In genomic region chr6:43494766-43495165, GRCh38 we compare ENCODE assay signal across 16 cellular contexts. TPM values are rescaled to one million over a fixed set of nuclear protein-coding genes. Genes with fewer than 3 reads are reported as not detected.
DNase-seq lines count a peak whose midpoint lies in the region; ATAC-seq, FAIRE-seq and TF ChIP-seq lines count a peak whose summit lies in the region.
"Had no signal": no experiment of that assay in that cellular context is flagged by ENCODE, and none has a peak within 500 bp of the region (broad histone marks: within the 10 kb centered on the region; RNA-seq: fewer than 3 reads in every experiment).

No MANE protein-coding gene starts in this region.

- H3K9me3 Mint-ChIP-seq in MCF 10A (ENCODE audit: unreplicated experiment) = no peaks in the 10 kb centered on the region
- H3K9me3 Mint-ChIP-seq: activated naive CD8-positive, alpha-beta T cell treated with anti-CD3 and anti-CD28 coated beads, Interleukin-2, amount 10 ng/mL, durations not matched to agents 7 days and 5 days; activated T-cell treated with anti-CD3 and anti-CD28 coated beads, Interleukin-2, amount 50 U/mL, for 4 hours; brain; stimulated activated naive CD8-positive, alpha-beta T cell treated with anti-CD3 and anti-CD28 coated beads, Interleukin-15, Interleukin-2, amounts not matched to agents 100 ng/mL and 50 ng/mL, for 24 hours had no signal

- H3K36me3 ChIP-seq in breast epithelium = no peaks in the 10 kb centered on the region
- H3K36me3 ChIP-seq in H1 (ENCODE audit: control insufficient read depth in 2 of 4, insufficient read depth in 4 of 4, low read length in 3 of 4) = peaks cover 11 to 18% (median 13%) of the 10 kb centered on the region in 4 experiments; a peak in 7 of 8 replicates
- H3K36me3 ChIP-seq in suprapubic skin = peaks cover 14% of the 10 kb centered on the region

- H3K9ac ChIP-seq in H1 (replicated peaks in 1 of 4; ENCODE audit: extremely low read depth in 1 of 4, low read depth in 3 of 4, low read length in 3 of 4) = no peak overlapping the region

- no peak overlapping the region for H3K14ac ChIP-seq in H1 (ENCODE audit: insufficient read length)

- 0 out of 2 replicates have a peak overlapping the region, but pooled peaks have one; percentile 65 for H2AK5ac ChIP-seq in H1 (ENCODE audit: low read depth, low read length)

- peak overlapping the region; percentile 88 for H3K27ac Mint-ChIP-seq in MCF 10A (ENCODE audit: low read depth, unreplicated experiment)
- H3K27ac Mint-ChIP-seq: stimulated activated naive CD8-positive, alpha-beta T cell treated with anti-CD3 and anti-CD28 coated beads, Interleukin-15, Interleukin-2, amounts not matched to agents 100 ng/mL and 50 ng/mL, for 24 hours had no signal

- no peak overlapping the region for H2BK15ac ChIP-seq in H1 (ENCODE audit: low read length)

- H4K5ac ChIP-seq in H1 (ENCODE audit: insufficient read length, low read depth, low read length) = no peak overlapping the region

- H3K36me3 Mint-ChIP-seq in MCF 10A (ENCODE audit: insufficient read depth, unreplicated experiment) = peaks cover 42% of the 10 kb centered on the region

- POLR2A ChIA-PET in MCF 10A (lab: Yijun Ruan, JAX) (interaction anchor here (1.3 to 9.6 kb wide), 10 partner anchors 8 to 125 kb away, joined by 4 to 209 read pairs (median 27); partner anchors contain the start of genes DLK2, LRRC73, POLR1C and TJAP1), H1 (lab: Charles Lee; ENCODE audit: partially characterized antibody) (interaction anchor here (0.7 to 5.6 kb wide), 6 partner anchors 9 to 26 kb away, joined by 3 to 27 read pairs (median 4); partner anchors contain the start of genes POLR1C, TJAP1 and YIPF3)

- H3K56ac ChIP-seq in H1 (replicated peaks; ENCODE audit: insufficient read length, low read depth, low read length) = no peak overlapping the region

- peaks cover 23% of the 10 kb centered on the region for H3K79me1 ChIP-seq in H1 (ENCODE audit: low read depth, low read length)

- no peak overlapping the region for H3K18ac ChIP-seq in H1 (ENCODE audit: extremely low read depth, low read length)

- no peak for TF ChIP-seq RAD21 in H1 (IDR thresholded peaks at IDR 0.05 in 1 of 2, conservative IDR thresholded peaks at IDR 0.05 in 1 of 2; ENCODE audit: low read depth in 2 of 2, low read length in 2 of 2)

- no peak for TF ChIP-seq EP300 in H1 (IDR thresholded peaks at IDR 0.05; ENCODE audit: borderline replicate concordance in 1 of 2, low read depth in 2 of 2, low read length in 2 of 2)
- no peak for TF ChIP-seq EP300 in suprapubic skin (IDR thresholded peaks at IDR 0.05)

- intact Hi-C loops in MCF 10A (cut with micrococcal nuclease) (loop anchor here (5.0 kb wide), 2 partner anchors 127 to 592 kb away; partner anchors contain the start of gene ZNF318), breast epithelium (cut with DNase I; ENCODE audit: low total_unique reads) (no loop called here)

- H3K79me2 ChIP-seq in H1 (ENCODE audit: control insufficient read depth in 1 of 2, insufficient read depth in 2 of 2, low read length in 2 of 2) = peaks cover 4 to 42% of the 10 kb centered on the region in 2 experiments; a peak in 3 of 4 replicates

- H4K8ac ChIP-seq in H1 (ENCODE audit: extremely low read depth, insufficient read depth, low read length) = no peak overlapping the region

- peak overlapping the region in 1 of 2 donors; percentile 68 for H3K27ac ChIP-seq in breast epithelium
- no peak overlapping the region for H3K27ac ChIP-seq in H1 (ENCODE audit: low read depth, low read length)
- H3K27ac ChIP-seq in suprapubic skin = peak overlapping the region; percentile 77
- H3K27ac ChIP-seq: C4-2B, foreskin keratinocyte, right atrium auricular region had no signal

- no peak overlapping the region for H2BK20ac ChIP-seq in H1 (ENCODE audit: low read length)

- peak overlapping the region; percentile 43 for H3K4me3 Mint-ChIP-seq in MCF 10A (ENCODE audit: unreplicated experiment)
- H3K4me3 Mint-ChIP-seq: activated naive CD8-positive, alpha-beta T cell treated with anti-CD3 and anti-CD28 coated beads, Interleukin-2, amount 10 ng/mL, durations not matched to agents 7 days and 5 days; activated T-cell treated with anti-CD3 and anti-CD28 coated beads, Interleukin-2, amount 50 U/mL, for 4 hours; brain; stimulated activated naive CD8-positive, alpha-beta T cell treated with anti-CD3 and anti-CD28 coated beads, Interleukin-15, Interleukin-2, amounts not matched to agents 100 ng/mL and 50 ng/mL, for 24 hours had no signal

- no TSS peak for BruUV-seq in MCF 10A (replicated peaks; lab: Mats Ljungman, UMichigan)

- H3K23ac ChIP-seq in H1 (ENCODE audit: insufficient read length) = no peak overlapping the region

- DNase-seq in MCF 10A (ENCODE audit: unreplicated experiment) (no peak), breast epithelium (ENCODE audit: low spot score in 2 of 2) (no peak), H1 (ENCODE audit: low read depth in 1 of 2, low spot score in 2 of 2) (no peak), suprapubic skin (ENCODE audit: low spot score in 2 of 2) (no peak), activated gamma-delta T cell treated with Interleukin-2 at 50 U/mL for 16 hours (no peak)
- DNase-seq: activated naive CD8-positive, alpha-beta T cell treated with anti-CD3 and anti-CD28 coated beads, Interleukin-2, amount 10 ng/mL, durations not matched to agents 7 days and 5 days; activated T-cell treated with anti-CD3 and anti-CD28 coated beads, Interleukin-2, amount 50 U/mL, for 4 hours; left cardiac atrium; NCI-H2081 treated with DMSO at 0.1 percent for 48 hours; NCI-H510A treated with DMSO at 0.1 percent for 48 hours had no signal

- peaks cover 10 to 30% of the 10 kb centered on the region in 2 experiments for H4K20me1 ChIP-seq in H1 (replicated peaks in 1 of 2; ENCODE audit: control insufficient read depth in 1 of 2, insufficient read depth in 2 of 2, low read length in 2 of 2)

- TF ChIP-seq CTCF in MCF 10A (IDR thresholded peaks at IDR 0.05; ENCODE audit: unreplicated experiment) (no peak), breast epithelium (IDR thresholded peaks at IDR 0.05) (no peak), H1 (IDR thresholded peaks at IDR 0.05; ENCODE audit: control extremely low read depth in 1 of 3, insufficient read depth in 1 of 3, low read depth in 1 of 3, low read length in 3 of 3) (no peak), suprapubic skin (IDR thresholded peaks at IDR 0.05) (no peak)

- H3K9me3 ChIP-seq in breast epithelium (no peaks in the 10 kb centered on the region), H1 (ENCODE audit: insufficient read depth in 2 of 2, low read depth in 1 of 2, low read length in 1 of 2) (no peaks in the 10 kb centered on the region), suprapubic skin (no peaks in the 10 kb centered on the region)
- H3K9me3 ChIP-seq: right atrium auricular region had no signal

- H3K4me2 ChIP-seq in H1 (ENCODE audit: insufficient read depth in 1 of 2, low read depth in 2 of 2, low read length in 2 of 2) = no peak overlapping the region

- no peak overlapping the region for H2BK5ac ChIP-seq in H1 (ENCODE audit: low read depth, low read length)

- no peak overlapping the region for H3K4ac ChIP-seq in H1 (replicated peaks; ENCODE audit: insufficient read length, low read depth, low read length)

- peaks cover 53% of the 10 kb centered on the region for H3K4me1 Mint-ChIP-seq in MCF 10A (ENCODE audit: insufficient read depth, unreplicated experiment)

- H2BK120ac ChIP-seq in H1 (replicated peaks; ENCODE audit: low read depth, low read length) = no peak overlapping the region

- no peak overlapping the region for H4K91ac ChIP-seq in H1 (replicated peaks; ENCODE audit: insufficient read length, low read length)

- no peak for FAIRE-seq in H1 (lab: Jason Lieb, UNC)

- no peak for TF ChIP-seq POLR2A in breast epithelium (IDR thresholded peaks at IDR 0.05)
- no peak for TF ChIP-seq POLR2A in H1 (IDR thresholded peaks at IDR 0.05; ENCODE audit: control extremely low read depth in 1 of 2, low read depth in 2 of 2, low read length in 2 of 2)
- TF ChIP-seq POLR2A in suprapubic skin (IDR thresholded peaks at IDR 0.05) = no peak

- WGBS in H1 (ENCODE audit: extremely low coverage in 1 of 2, insufficient coverage in 1 of 2, insufficient read length in 1 of 2, insufficient replicate concordance in 2 of 2, low coverage in 1 of 2, low lambda C conversion rate in 2 of 2, missing lambda C conversion rate in 1 of 2), 2 experiments = 93% methylated on average over 4 of the region's 4 CpGs; no CpG with 5 or more reads in 1 of the 2 experiments
- 87% methylated on average over 4 of the region's 4 CpGs for WGBS in suprapubic skin

- H2AFZ ChIP-seq in H1 (ENCODE audit: low read length) = no peak overlapping the region

- no peaks in the 10 kb centered on the region for H3K27me3 Mint-ChIP-seq in MCF 10A (ENCODE audit: insufficient read depth, unreplicated experiment)
- H3K27me3 Mint-ChIP-seq: activated naive CD8-positive, alpha-beta T cell treated with anti-CD3 and anti-CD28 coated beads, Interleukin-2, amount 10 ng/mL, durations not matched to agents 7 days and 5 days; stimulated activated naive CD8-positive, alpha-beta T cell treated with anti-CD3 and anti-CD28 coated beads, Interleukin-15, Interleukin-2, amounts not matched to agents 100 ng/mL and 50 ng/mL, for 24 hours had no signal

- no peak overlapping the region for H2BK12ac ChIP-seq in H1 (ENCODE audit: low read depth, low read length)

- no peaks in the 10 kb centered on the region for H3K23me2 ChIP-seq in H1 (ENCODE audit: low read depth, low read length)

- H3K27me3 ChIP-seq in breast epithelium (no peaks in the 10 kb centered on the region), H1 (replicated peaks in 1 of 4; ENCODE audit: control insufficient read depth in 3 of 4, extremely low read depth in 1 of 4, insufficient read depth in 3 of 4, low read length in 3 of 4) (no peaks in the 10 kb centered on the region), suprapubic skin (no peaks in the 10 kb centered on the region)
- H3K27me3 ChIP-seq: foreskin keratinocyte, right atrium auricular region had no signal

- ATAC-seq in GM18873 (IDR thresholded peaks at IDR 0.05; ENCODE audit: low FRiP score, unreplicated experiment) = no peak
- ATAC-seq: foreskin keratinocyte, left cardiac atrium had no signal

- no peak overlapping the region for H3K4me3 ChIP-seq in breast epithelium
- H3K4me3 ChIP-seq in H1 (ENCODE audit: extremely low read depth in 1 of 4, insufficient read depth in 2 of 4, low read depth in 3 of 4, low read length in 4 of 4) = no peak overlapping the region
- H3K4me3 ChIP-seq in suprapubic skin = no peak overlapping the region
- H3K4me3 ChIP-seq: right atrium auricular region had no signal

- H3K4me1 ChIP-seq in breast epithelium (peaks cover 6 to 15% of the 10 kb centered on the region in 2 donors), H1 (replicated peaks in 1 of 4; ENCODE audit: control insufficient read depth in 3 of 4, insufficient read depth in 4 of 4, low read length in 3 of 4) (peaks cover 7 to 19% (median 13%) of the 10 kb centered on the region in 4 experiments), suprapubic skin (peaks cover 70% of the 10 kb centered on the region)

- CTCF ChIA-PET in MCF 10A (lab: Yijun Ruan, JAX) = interaction anchor here (0.6 to 9.0 kb wide), 19 partner anchors 9 to 232 kb away, joined by 3 to 102 read pairs (median 3); partner anchors contain the start of genes ABCC10, DLK2, TJAP1 and ZNF318
- CTCF ChIA-PET in H1 (lab: Charles Lee; ENCODE audit: partially characterized antibody) = interaction anchor here (0.6 to 32.9 kb wide), 7 partner anchors 6 to 160 kb away, joined by 3 to 536 read pairs (median 8); partner anchors contain the start of genes DLK2, LRRC73, TJAP1 and ZNF318

RNA-seq across cellular contexts. Expression of gene LRRC73, which starts 15.4 kb away (rescaled TPM):
- total RNA-seq in MCF 10A (2022) = 0.37 and 1.2 TPM in 2 replicates
- under 1 TPM in 2 of 3 donors, not detected in 1; 0.29 to 0.33 TPM for total RNA-seq in breast epithelium
- 0.26 and 0.69 TPM in 2 replicates for total RNA-seq in H1 (2021; fragmentation: NEBNext Ultra II Directional; extraction: Animal tissue kit (Norgen Biotek cat#: 25700))
- polyA plus RNA-seq in H1 (2011; rRNA removed) = 0.24 and 0.25 TPM in 2 replicates
- polyA plus RNA-seq in H1 (2011; cell fraction: cytosol; rRNA removed) = 0.22 TPM
- polyA plus RNA-seq in H1 (2011; cell fraction: nucleus; rRNA removed) = 0.21 TPM
- 0.15 to 0.60 TPM (median 0.34 TPM) in 4 replicates for polyA plus RNA-seq in H1 (2012, experiment 1 of 2)
- 0.45 TPM for polyA plus RNA-seq in H1 (2012, experiment 2 of 2)
- polyA plus RNA-seq in H1 (2013, experiment 1 of 2) = 0.24 TPM
- 0.20 TPM for polyA plus RNA-seq in H1 (2013, experiment 2 of 2)
- 0.22 TPM in 2 replicates for polyA minus RNA-seq in H1 (2011; rRNA and poly(A)+ RNA removed)
- polyA minus RNA-seq in H1 (2011; cell fraction: cytosol; rRNA and poly(A)+ RNA removed) = 0.88 TPM
- polyA minus RNA-seq in H1 (2011; cell fraction: nucleus; rRNA and poly(A)+ RNA removed) = 1.1 TPM
- total RNA-seq in suprapubic skin = under 1 TPM in 2 of 4 donors, not detected in 2; 0.34 to 0.42 TPM

RNA-seq across cellular contexts. Expression of gene TJAP1, which starts 17.4 kb away (rescaled TPM):
- total RNA-seq in MCF 10A (2022) (70.9 and 78.9 TPM in 2 replicates), breast epithelium (10 to 100 TPM; 18.6 to 21.8 (median 21.3) TPM), suprapubic skin (10 to 100 TPM; 17.8 to 32.4 (median 30.6) TPM)
- total RNA-seq in H1 (2021; fragmentation: NEBNext Ultra II Directional; extraction: Animal tissue kit (Norgen Biotek cat#: 25700)) = 36.8 and 40.4 TPM in 2 replicates
- polyA plus RNA-seq in H1 (2011; rRNA removed) = 30.7 and 50.1 TPM in 2 replicates
- 31.0 TPM for polyA plus RNA-seq in H1 (2011; cell fraction: cytosol; rRNA removed)
- 80.4 TPM for polyA plus RNA-seq in H1 (2011; cell fraction: nucleus; rRNA removed)
- polyA plus RNA-seq in H1 (2012, experiment 1 of 2) = 25.7 to 35.7 TPM (median 33.7 TPM) in 4 replicates
- polyA plus RNA-seq in H1 (2012, experiment 2 of 2) = 28.5 TPM
- polyA plus RNA-seq in H1 (2013, experiment 1 of 2) = 29.1 TPM
- 26.5 TPM for polyA plus RNA-seq in H1 (2013, experiment 2 of 2)
- polyA minus RNA-seq in H1 (2011; rRNA and poly(A)+ RNA removed) = 15.9 and 17.5 TPM in 2 replicates
- 14.8 TPM for polyA minus RNA-seq in H1 (2011; cell fraction: cytosol; rRNA and poly(A)+ RNA removed)
- polyA minus RNA-seq in H1 (2011; cell fraction: nucleus; rRNA and poly(A)+ RNA removed) = 19.9 TPM

RNA-seq across cellular contexts. Expression of gene YIPF3, which starts 22.0 kb away (rescaled TPM):
- total RNA-seq in MCF 10A (2022) = 65.1 and 72.9 TPM in 2 replicates
- total RNA-seq in breast epithelium = 100 to 1,000 TPM in 1 of 3 donors, 10 to 100 TPM in 2; 89.5 to 100 (median 96.2) TPM
- 77.2 and 78.2 TPM in 2 replicates for total RNA-seq in H1 (2021; fragmentation: NEBNext Ultra II Directional; extraction: Animal tissue kit (Norgen Biotek cat#: 25700))
- 225 and 284 TPM in 2 replicates for polyA plus RNA-seq in H1 (2011; rRNA removed)
- 102 TPM for polyA plus RNA-seq in H1 (2011; cell fraction: cytosol; rRNA removed)
- 180 TPM for polyA plus RNA-seq in H1 (2011; cell fraction: nucleus; rRNA removed)
- 60.3 to 108 TPM (median 95.2 TPM) in 4 replicates for polyA plus RNA-seq in H1 (2012, experiment 1 of 2)
- 104 TPM for polyA plus RNA-seq in H1 (2012, experiment 2 of 2)
- 104 TPM for polyA plus RNA-seq in H1 (2013, experiment 1 of 2)
- 125 TPM for polyA plus RNA-seq in H1 (2013, experiment 2 of 2)
- polyA minus RNA-seq in H1 (2011; rRNA and poly(A)+ RNA removed) = 222 and 265 TPM in 2 replicates
- 35.6 TPM for polyA minus RNA-seq in H1 (2011; cell fraction: cytosol; rRNA and poly(A)+ RNA removed)
- polyA minus RNA-seq in H1 (2011; cell fraction: nucleus; rRNA and poly(A)+ RNA removed) = 64.4 TPM
- 100 to 1,000 TPM in 1 of 4 donors, 10 to 100 TPM in 3; 69.8 to 115 (median 84.6) TPM for total RNA-seq in suprapubic skin

RNA-seq across cellular contexts. Expression of gene POLR1C, which starts 22.1 kb away (rescaled TPM):
- total RNA-seq in MCF 10A (2022) (54.9 and 63.6 TPM in 2 replicates), breast epithelium (10 to 100 TPM; 18.9 to 38.8 (median 38.7) TPM), suprapubic skin (10 to 100 TPM; 31.1 to 44.7 (median 35.6) TPM)
- total RNA-seq in H1 (2021; fragmentation: NEBNext Ultra II Directional; extraction: Animal tissue kit (Norgen Biotek cat#: 25700)) = 46.9 and 49.6 TPM in 2 replicates
- polyA plus RNA-seq in H1 (2011; rRNA removed) = 30.0 and 42.9 TPM in 2 replicates
- 54.2 TPM for polyA plus RNA-seq in H1 (2011; cell fraction: cytosol; rRNA removed)
- polyA plus RNA-seq in H1 (2011; cell fraction: nucleus; rRNA removed) = 51.8 TPM
- 54.6 to 78.8 TPM (median 68.8 TPM) in 4 replicates for polyA plus RNA-seq in H1 (2012, experiment 1 of 2)
- polyA plus RNA-seq in H1 (2012, experiment 2 of 2) = 25.7 TPM
- 31.6 TPM for polyA plus RNA-seq in H1 (2013, experiment 1 of 2)
- 28.6 TPM for polyA plus RNA-seq in H1 (2013, experiment 2 of 2)
- 65.4 and 67.9 TPM in 2 replicates for polyA minus RNA-seq in H1 (2011; rRNA and poly(A)+ RNA removed)
- polyA minus RNA-seq in H1 (2011; cell fraction: cytosol; rRNA and poly(A)+ RNA removed) = 16.7 TPM
- 23.0 TPM for polyA minus RNA-seq in H1 (2011; cell fraction: nucleus; rRNA and poly(A)+ RNA removed)

RNA-seq across cellular contexts. Expression of gene DLK2, which starts 39.4 kb away (rescaled TPM):
- 13.6 and 30.2 TPM in 2 replicates for total RNA-seq in MCF 10A (2022)
- 1 to 10 TPM in 2 of 3 donors, not detected in 1; 3.6 to 8.9 TPM for total RNA-seq in breast epithelium
- 0.37 and 0.67 TPM in 2 replicates for total RNA-seq in H1 (2021; fragmentation: NEBNext Ultra II Directional; extraction: Animal tissue kit (Norgen Biotek cat#: 25700))
- polyA plus RNA-seq in H1 (2011; rRNA removed) = 0.80 and 1.6 TPM in 2 replicates
- polyA plus RNA-seq in H1 (2011; cell fraction: cytosol; rRNA removed) = 1.0 TPM
- 1.2 TPM for polyA plus RNA-seq in H1 (2011; cell fraction: nucleus; rRNA removed)
- polyA plus RNA-seq in H1 (2012, experiment 1 of 2) = 0.25 to 0.88 TPM (median 0.55 TPM) in 4 replicates
- polyA plus RNA-seq in H1 (2012, experiment 2 of 2) = 1.2 TPM
- 0.47 TPM for polyA plus RNA-seq in H1 (2013, experiment 1 of 2)
- 0.37 TPM for polyA plus RNA-seq in H1 (2013, experiment 2 of 2)
- 0.15 and 0.22 TPM in 2 replicates for polyA minus RNA-seq in H1 (2011; rRNA and poly(A)+ RNA removed)
- polyA minus RNA-seq in H1 (2011; cell fraction: cytosol; rRNA and poly(A)+ RNA removed) = not detected
- not detected for polyA minus RNA-seq in H1 (2011; cell fraction: nucleus; rRNA and poly(A)+ RNA removed)
- total RNA-seq in suprapubic skin = 10 to 100 TPM; 23.6 to 61.7 (median 32.3) TPM
